In genomic region chr1:166948856-166949350, GRCh38 we compare ENCODE assay signal across 20 cellular contexts. TPM values are rescaled to one million over a fixed set of nuclear protein-coding genes. Genes with fewer than 3 reads are reported as not detected.
"Had no signal": no experiment of that assay in that cellular context is flagged by ENCODE, and none has a peak within 500 bp of the region (broad histone marks: within the 10 kb centered on the region; RNA-seq: fewer than 3 reads in every experiment).

No MANE protein-coding gene starts in this region.

- H3K4me3 ChIP-seq: esophagus muscularis mucosa, gastrocnemius medialis, heart right ventricle, mucosa of descending colon, right atrium auricular region, smooth muscle cell, testis, tibial nerve had no signal

- H3K27ac ChIP-seq: epithelial cell of prostate, esophagus muscularis mucosa, gastrocnemius medialis, heart right ventricle, neutrophil, right atrium auricular region had no signal

- H3K27me3 ChIP-seq: esophagus muscularis mucosa, right atrium auricular region, testis, tibial nerve had no signal

- ATAC-seq: effector memory CD8-positive, alpha-beta T cell; gastrocnemius medialis; heart right ventricle; left colon; mucosa of descending colon; natural killer cell had no signal

- H3K9me3 ChIP-seq: esophagus muscularis mucosa, gastrocnemius medialis, heart right ventricle, mucosa of descending colon, neutrophil, right atrium auricular region, testis, tibial nerve had no signal

- DNase-seq: effector memory CD8-positive, alpha-beta T cell; gastrocnemius medialis; heart right ventricle; hypothalamus; left colon; mammary epithelial cell; mucosa of descending colon; natural killer cell; posterior cingulate gyrus; stimulated activated CD4-positive, alpha-beta T cell treated with anti-CD3 and anti-CD28 coated beads, Interleukin-2, amount 100 ng/mL, for 48 hours; stimulated activated naive CD4-positive, alpha-beta T cell treated with Interleukin-2 at 50 U/mL for 16 hours; testis had no signal

- H3K36me3 ChIP-seq: esophagus muscularis mucosa, gastrocnemius medialis, heart right ventricle, neutrophil, right atrium auricular region, tibial nerve had no signal

RNA-seq across cellular contexts. Expression of gene ILDR2, which starts 26.4 kb away (rescaled TPM):
- total RNA-seq: mammary epithelial cell, pulmonary artery endothelial cell had no signal
- polyA plus RNA-seq: smooth muscle cell had no signal

RNA-seq across cellular contexts. Expression of gene MAEL, which starts 40.2 kb away (rescaled TPM):
- total RNA-seq: gastrocnemius medialis, left colon, mammary epithelial cell, osteoblast, pulmonary artery endothelial cell had no signal
- polyA plus RNA-seq: mammary epithelial cell, smooth muscle cell had no signal
